Comparison of ENCODE assay signal across 8 cellular contexts in genomic region chr22:42070517-42071422, GRCh38.
DNase-seq lines count a peak whose midpoint lies in the region; ATAC-seq and TF ChIP-seq lines count a peak whose summit lies in the region.

NAGA (minus strand) TSS chr22:42070812; CDS start chr22:42070297, 515 bp downstream.

- peak; percentile 80 for TF ChIP-seq POLR2A in GM19193 (IDR thresholded peaks at IDR 0.05; ENCODE audit: extremely low read depth, insufficient read depth, insufficient read length)

- peak; percentile 91 for ATAC-seq in HG03432 (IDR thresholded peaks at IDR 0.05; ENCODE audit: unreplicated experiment)

- DNase-seq in AML-193 (lab: John Stamatoyannopoulos, UW), result peak; percentile 93 to 94
- DNase-seq in NCI-H510A (lab: John Stamatoyannopoulos, UW), result peak; percentile 87
- peak; percentile 93 for DNase-seq in activated CD4-positive, CD25-positive, alpha-beta regulatory T cell treated with anti-CD3 and anti-CD28 coated beads, Interleukin-2, amount 50 U/mL, for 72 hours
- DNase-seq in cerebellar nuclear complex (lab: John Stamatoyannopoulos, UW), result peak; percentile 83 to 97
- DNase-seq in islet precursor cell, result peak; percentile 98
- peak; percentile 86 for DNase-seq in stimulated activated CD4-positive, alpha-beta T cell treated with anti-CD3 and anti-CD28 coated beads, Interleukin-12 subunit alpha, Interleukin-12 subunit beta, amount 100 ng/mL, for 4 hours

Comparison
In these comparisons a context has a peak if more than half of its experiments do, and no peak if none do; other contexts are left out.
1. Peak in every context shown above with its lines: DNase-seq and ATAC-seq.